Comparison of ENCODE assay signal across 28 cellular contexts in genomic region chr7:118054529-118054928, GRCh38.
"Had no signal": no experiment of that assay in that cellular context is flagged by ENCODE, and none has a peak within 500 bp of the region (broad histone marks: within the 10 kb centered on the region; RNA-seq: fewer than 3 reads in every experiment).

No MANE protein-coding gene starts in this region.

- ATAC-seq: naive thymus-derived CD8-positive, alpha-beta T cell; natural killer cell treated with Interleukin-12 subunit alpha and Interleukin-12 subunit beta and Interleukin-15 and Interleukin-18, amount 100 ng/mL, for 72 hours; pancreas; psoas muscle; right cardiac atrium; right lobe of liver; stimulated activated memory B cell treated with anti-CD40 and anti-IgM and Interleukin-4, amounts not matched to agents 10 μg/mL and 1 μg/mL and 100 μg/mL, for 72 hours; stimulated activated naive CD8-positive, alpha-beta T cell treated with anti-CD3 and anti-CD28 coated beads, Interleukin-15, amount 100 ng/mL, for 72 hours; stimulated activated naive CD8-positive, alpha-beta T cell treated with anti-CD3 and anti-CD28 coated beads, Interleukin-15, Interleukin-2, amounts not matched to agents 100 U/mL and 50 U/mL, for 24 hours; upper lobe of right lung had no signal

- H3K27me3 ChIP-seq: neutrophil, pancreas, right lobe of liver, sigmoid colon, spleen, suprapubic skin, testis, tibial artery, transverse colon, upper lobe of right lung, uterus had no signal

- H3K36me3 ChIP-seq: neutrophil, pancreas, right lobe of liver, sigmoid colon, spleen, suprapubic skin, tibial artery, transverse colon, upper lobe of right lung, uterus had no signal

- DNase-seq: naive thymus-derived CD8-positive, alpha-beta T cell; nephron progenitor cell; nucleus accumbens; pancreas; psoas muscle; right cardiac atrium; right lobe of liver; sigmoid colon; small intestine; spleen; stimulated activated CD4-positive, alpha-beta T cell treated with anti-CD3 and anti-CD28 coated beads, Interleukin-12 subunit alpha, Interleukin-12 subunit beta, amount 100 ng/mL, for 4 hours; stimulated activated CD4-positive, alpha-beta T cell treated with anti-CD3 and anti-CD28 coated beads, Interleukin-1b, Interleukin-23, amount 100 ng/mL, for 48 hours; stimulated activated CD4-positive, alpha-beta T cell treated with anti-CD3 and anti-CD28 coated beads, Interleukin-4, amount 100 ng/mL, for 1 hour; stimulated activated CD4-positive, alpha-beta T cell treated with anti-CD3 and anti-CD28 coated beads, Interleukin-4, amount 100 ng/mL, for 4 hours; stimulated activated CD8-positive, alpha-beta memory T cell treated with anti-CD3 and anti-CD28 coated beads, Interleukin-4, amount 100 ng/mL, for 48 hours; stimulated activated naive CD4-positive, alpha-beta T cell; stimulated activated naive CD8-positive, alpha-beta T cell treated with anti-CD3 and anti-CD28 coated beads, Interleukin-15, amount 100 ng/mL, for 72 hours; stimulated activated naive CD8-positive, alpha-beta T cell treated with anti-CD3 and anti-CD28 coated beads, Interleukin-15, Interleukin-2, amounts not matched to agents 100 U/mL and 50 U/mL, for 24 hours; substantia nigra; testis; tibial artery; transverse colon; upper lobe of right lung; uterus had no signal

- H3K4me3 ChIP-seq: pancreas, psoas muscle, right lobe of liver, sigmoid colon, spleen, suprapubic skin, testis, tibial artery, transverse colon, upper lobe of right lung, uterus had no signal

- H3K9me3 ChIP-seq: neutrophil, pancreas, psoas muscle, right lobe of liver, sigmoid colon, spleen, suprapubic skin, testis, tibial artery, transverse colon, upper lobe of right lung, uterus had no signal

- H3K27ac ChIP-seq: neutrophil, pancreas, psoas muscle, right lobe of liver, sigmoid colon, spleen, suprapubic skin, testis, tibial artery, transverse colon, upper lobe of right lung, uterus had no signal

- H3K4me1 ChIP-seq: pancreas, psoas muscle, right lobe of liver, sigmoid colon, spleen, suprapubic skin, testis, tibial artery, transverse colon, upper lobe of right lung, uterus had no signal
